Comparison of ENCODE assay signal across 19 cellular contexts in the genomic region with DNA sequence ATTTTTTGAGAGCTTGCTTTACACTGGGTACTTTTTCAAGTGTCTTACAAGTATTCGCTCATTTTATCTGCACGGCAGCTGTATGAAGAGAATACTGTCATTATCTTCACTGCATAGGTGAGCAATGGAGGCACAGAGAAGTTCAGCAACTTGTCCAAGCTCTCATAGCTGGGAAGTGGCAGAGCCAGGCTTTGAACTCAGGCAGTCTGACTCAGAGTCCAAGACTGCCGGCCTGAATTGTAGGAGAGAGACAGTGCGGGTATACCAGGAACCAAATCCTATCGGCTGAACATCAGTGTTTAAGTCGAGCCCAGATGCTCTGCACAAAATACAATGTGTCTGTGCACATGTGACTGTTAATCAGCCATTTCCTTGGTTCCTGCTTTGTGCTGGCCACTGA.
DNase-seq lines count a peak whose midpoint lies in the region; ATAC-seq, FAIRE-seq and TF ChIP-seq lines count a peak whose summit lies in the region.
"Had no signal": no experiment of that assay in that cellular context is flagged by ENCODE, and none has a peak within 500 bp of the region (broad histone marks: within the 10 kb centered on the region; RNA-seq: fewer than 3 reads in every experiment).

No MANE protein-coding gene starts in this region.

- no peaks in the 10 kb centered on the region for H3F3A ChIP-seq in GM23338 (replicated peaks; ENCODE audit: low read depth)

- peak overlapping the region; percentile 91; the same call in 1 of the 2 replicates for H2AFZ ChIP-seq in GM23338
- H2AFZ ChIP-seq in trophoblast cell (ENCODE audit: insufficient read depth, low read length, poor library complexity) = no peak overlapping the region

- H3K4me1 ChIP-seq in GM23338 (ENCODE audit: insufficient read depth) (peaks cover 9% of the 10 kb centered on the region; the same call in 1 of the 2 replicates), trophoblast cell (ENCODE audit: control insufficient read depth in 1 of 2, insufficient read depth in 2 of 2, low read length in 2 of 2) (no peaks in the 10 kb centered on the region)

- H3K79me1 ChIP-seq in trophoblast cell (ENCODE audit: low read length) = no peaks in the 10 kb centered on the region

- no peak overlapping the region for H3K27ac Mint-ChIP-seq in GM23338
- H3K27ac Mint-ChIP-seq in brain = peak overlapping the region in 4 of 5 experiments; percentile 1 to 82 (median 44)

- H4K8ac ChIP-seq in trophoblast cell (ENCODE audit: low read depth, low read length) = no peak overlapping the region

- no peaks in the 10 kb centered on the region for H3K27me3 ChIP-seq in GM23338 (ENCODE audit: insufficient read depth)
- no peaks in the 10 kb centered on the region for H3K27me3 ChIP-seq in trophoblast cell (ENCODE audit: insufficient read depth, low read length)

- H3K27me3 Mint-ChIP-seq in GM23338 (ENCODE audit: insufficient read depth, low read depth, poor library complexity) (peaks cover 2% of the 10 kb centered on the region), brain (peaks cover 7% of the 10 kb centered on the region)

- H4K12ac ChIP-seq in trophoblast cell (ENCODE audit: low read depth, low read length) = no peak overlapping the region

- DNase-seq in GM23338 (ENCODE audit: low spot score) (no peak), HTR-8/SVneo (ENCODE audit: insufficient read length, low spot score) (no peak), trophoblast cell (peak; percentile 82 to 91), KG1 (lab: John Stamatoyannopoulos, UW) (no peak), RCC 7860 (ENCODE audit: low spot score) (no peak)
- DNase-seq: C1 segment of cervical spinal cord; Calu3; CD4-positive, alpha-beta memory T cell; COR-L47; DMS53; DMS79 treated with DMSO at 0.1 percent for 48 hours; GF-D8; H7; HCEC 1CT had no signal

- H2BK120ac ChIP-seq in trophoblast cell (ENCODE audit: insufficient read depth, low read length, poor library complexity) = no peak overlapping the region

- ATAC-seq in GM23338 (no peak), GM19463 (IDR thresholded peaks at IDR 0.05; ENCODE audit: unreplicated experiment) (no peak)

- FAIRE-seq in HTR-8/SVneo (lab: Jason Lieb, UNC) (peak; percentile 70), RCC 7860 (lab: Jason Lieb, UNC) (no peak)
- FAIRE-seq: GM12891, GM18507, H1 had no signal

- no peak overlapping the region for H3K18ac ChIP-seq in trophoblast cell (ENCODE audit: low read length)

- H3K4me1 Mint-ChIP-seq in GM23338 (peaks cover 11% of the 10 kb centered on the region; the same call in 2 of the 3 replicates), brain (peaks cover 26% of the 10 kb centered on the region)

- no peaks in the 10 kb centered on the region; the same call in 1 of the 2 replicates for H3K9me2 ChIP-seq in GM23338 (ENCODE audit: insufficient read depth)

- H4K91ac ChIP-seq in trophoblast cell (ENCODE audit: low read depth, low read length) = no peak overlapping the region

- no peak overlapping the region for H2BK5ac ChIP-seq in trophoblast cell (ENCODE audit: low read depth, low read length, poor library complexity)

- no peak overlapping the region for H2BK12ac ChIP-seq in trophoblast cell (ENCODE audit: low read length)

- no peaks in the 10 kb centered on the region for H3K36me3 ChIP-seq in GM23338 (ENCODE audit: insufficient read depth)
- H3K36me3 ChIP-seq in trophoblast cell (ENCODE audit: control insufficient read depth in 1 of 2, insufficient read depth in 2 of 2, low read length in 2 of 2) = no peaks in the 10 kb centered on the region

- H3K4me3 ChIP-seq in GM23338 = no peak overlapping the region
- H3K4me3 ChIP-seq in trophoblast cell (ENCODE audit: low read depth, low read length) = no peak overlapping the region

- no peaks in the 10 kb centered on the region for H4K20me1 ChIP-seq in GM23338 (replicated peaks; ENCODE audit: insufficient read depth)

- no peak overlapping the region for H3K9ac ChIP-seq in trophoblast cell (ENCODE audit: low read length)

- H3K36me3 Mint-ChIP-seq in GM23338 (ENCODE audit: low read depth) (peaks cover 12% of the 10 kb centered on the region), brain (peaks cover 22% of the 10 kb centered on the region)

- H2AK5ac ChIP-seq in trophoblast cell (ENCODE audit: low read length) = no peak overlapping the region

- H3K4ac ChIP-seq in trophoblast cell (ENCODE audit: low read depth, low read length) = no peak overlapping the region

- H3K9me3 Mint-ChIP-seq in GM23338 (peaks cover 33% of the 10 kb centered on the region), brain (peaks cover 14 to 31% (median 25%) of the 10 kb centered on the region in 5 experiments)

- H3K79me2 ChIP-seq in GM23338 (replicated peaks; ENCODE audit: insufficient read depth) (no peaks in the 10 kb centered on the region), trophoblast cell (ENCODE audit: control insufficient read depth, insufficient read depth, low read length, poor library complexity) (no peaks in the 10 kb centered on the region)

- no peak overlapping the region for H3K4me3 Mint-ChIP-seq in GM23338
- H3K4me3 Mint-ChIP-seq in brain = peak overlapping the region in 1 of 5 experiments; percentile 21
- H3K4me3 Mint-ChIP-seq: CD4-positive, alpha-beta memory T cell had no signal

- H3K27ac ChIP-seq in GM23338 (ENCODE audit: low read depth) (no peak overlapping the region), trophoblast cell (ENCODE audit: low read depth, low read length) (no peak overlapping the region)

- no CpG with 5 or more reads among the region's 6 CpGs for WGBS in trophoblast cell (ENCODE audit: extremely low coverage, insufficient coverage, insufficient read length)

- H3K9me3 ChIP-seq in trophoblast cell (ENCODE audit: insufficient read depth, low read depth, low read length) = peaks cover 13% of the 10 kb centered on the region

- H3K4me2 ChIP-seq in GM23338 (no peak overlapping the region), trophoblast cell (ENCODE audit: low read length) (no peak overlapping the region)

- TF ChIP-seq CTCF in GM23338 (conservative IDR thresholded peaks at IDR 0.05; ENCODE audit: low read depth in 2 of 2) (no peak), brain (conservative IDR thresholded peaks at IDR 0.05) (no peak)

- no peak overlapping the region for H3K14ac ChIP-seq in trophoblast cell (ENCODE audit: low read length)

- no peak overlapping the region for H3K23ac ChIP-seq in trophoblast cell (ENCODE audit: low read length)

TF ChIP-seq in GM23338, 12 proteins besides CTCF, POLR2A, EP300 and RAD21 (continues in another document):
- TF ChIP-seq STAT1 (IDR thresholded peaks at IDR 0.05; ENCODE audit: unreplicated experiment) (no peak), ZNF331 (CRISPR knock-in tag; IDR thresholded peaks at IDR 0.05; ENCODE audit: low read depth) (no peak), REST (IDR thresholded peaks at IDR 0.05; ENCODE audit: unreplicated experiment) (no peak), EZH2phosphoT487 (IDR thresholded peaks at IDR 0.05; ENCODE audit: unreplicated experiment) (no peak), POLR2AphosphoS5 (IDR thresholded peaks at IDR 0.05; ENCODE audit: low read depth) (no peak), EZH2 (IDR thresholded peaks at IDR 0.05; ENCODE audit: low read depth, unreplicated experiment) (no peak)

Comparison
In these comparisons a context has a peak if more than half of its experiments do, and no peak if none do; other contexts are left out.
1. DNase-seq: peak in trophoblast cell (2 of 2); none in GM23338 (single experiment), HTR-8/SVneo (single experiment), KG1 (single experiment) and RCC 7860 (single experiment).